In the genomic region with DNA sequence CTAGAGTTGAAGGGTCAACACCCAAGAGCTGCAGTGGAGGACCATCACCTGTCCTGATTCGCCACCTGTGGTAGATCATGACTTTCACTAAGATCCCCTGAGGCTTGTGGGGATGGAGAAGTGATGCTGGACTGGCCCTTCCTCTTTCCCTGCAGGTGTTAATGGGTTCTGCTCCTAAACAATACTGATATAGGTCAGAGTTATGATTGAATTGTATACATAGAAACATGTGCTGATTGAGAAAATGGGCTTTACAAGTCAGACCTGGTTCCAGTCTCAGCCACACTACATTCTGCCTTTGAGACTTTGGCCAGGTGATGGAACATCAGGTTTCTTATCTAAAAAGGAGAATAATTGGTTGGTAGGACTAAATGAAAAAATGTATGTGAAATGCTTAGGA, we compare ENCODE assay signal across 12 cellular contexts.
DNase-seq lines count a peak whose midpoint lies in the region; ATAC-seq and TF ChIP-seq lines count a peak whose summit lies in the region.
"Had no signal": no experiment of that assay in that cellular context is flagged by ENCODE, and none has a peak within 500 bp of the region (broad histone marks: within the 10 kb centered on the region; RNA-seq: fewer than 3 reads in every experiment).

No MANE protein-coding gene starts in this region.

- H2BK15ac ChIP-seq in mesendoderm (replicated peaks; ENCODE audit: low read depth), result no peak overlapping the region

- H2BK5ac ChIP-seq in mesendoderm (ENCODE audit: low read length), result no peak overlapping the region

- no peaks in the 10 kb centered on the region for H3K79me1 ChIP-seq in mesendoderm (ENCODE audit: low read length)

- H3K4me3 ChIP-seq in OCI-LY1 (ENCODE audit: low read depth, low read length, poor library complexity, severe bottlenecking) (peak overlapping the region; percentile 62), mesendoderm (ENCODE audit: low read length) (no peak overlapping the region), neural progenitor cell (no peak overlapping the region)
- H3K4me3 ChIP-seq: BLaER1 treated with 17β-estradiol and CSF1 and Interleukin-3, amounts not matched to agents 10 nM and 100 nM had no signal

- H3K27ac ChIP-seq in OCI-LY1 (ENCODE audit: low read depth, low read length, poor library complexity, severe bottlenecking) (peak overlapping the region; percentile 97), mesendoderm (ENCODE audit: low read depth, low read length) (no peak overlapping the region), neural progenitor cell (no peak overlapping the region)
- H3K27ac ChIP-seq: brain microvascular endothelial cell had no signal

- no peak overlapping the region for H4K5ac ChIP-seq in mesendoderm (ENCODE audit: low read length)

- no peak overlapping the region for H3K56ac ChIP-seq in mesendoderm (ENCODE audit: low read length)

- no peak overlapping the region for H3K4ac ChIP-seq in mesendoderm (ENCODE audit: low read depth, low read length)

- H3K4me3 Mint-ChIP-seq in neural progenitor cell, result no peak overlapping the region
- H3K4me3 Mint-ChIP-seq: T-helper 2 cell treated with Interferon-gamma antibody and Interleukin-4, amounts not matched to agents 5 μg/mL and 100 μg/mL, for 36 hours had no signal

- H2AK5ac ChIP-seq in mesendoderm (ENCODE audit: low read length), result no peak overlapping the region

- H3F3A ChIP-seq in OCI-LY1 (ENCODE audit: insufficient read depth, low read length) (0 out of 2 replicates have a peak, but pooled peaks cover 5% of the 10 kb centered on the region), neural progenitor cell (ENCODE audit: low read depth) (no peaks in the 10 kb centered on the region)

- peaks cover 3% of the 10 kb centered on the region for H3K27me3 Mint-ChIP-seq in neural progenitor cell (ENCODE audit: insufficient read depth, low read depth)

- no peak overlapping the region for H3K27ac Mint-ChIP-seq in neural progenitor cell
- H3K27ac Mint-ChIP-seq: T-helper 2 cell treated with Interferon-gamma antibody and Interleukin-4, amounts not matched to agents 5 μg/mL and 100 μg/mL, for 36 hours had no signal

- peak overlapping the region; percentile 76 for H3K9ac ChIP-seq in OCI-LY1 (ENCODE audit: low read length)
- no peak overlapping the region for H3K9ac ChIP-seq in mesendoderm (ENCODE audit: low read length)
- no peak overlapping the region for H3K9ac ChIP-seq in neural progenitor cell
- H3K9ac ChIP-seq: BLaER1 treated with 17β-estradiol and CSF1 and Interleukin-3, amounts not matched to agents 10 nM and 100 nM had no signal

- H3K4me1 ChIP-seq in OCI-LY1 (ENCODE audit: insufficient read depth, low read length, severe bottlenecking) (peaks cover 73% of the 10 kb centered on the region), mesendoderm (ENCODE audit: control insufficient read depth, low read depth, low read length) (no peaks in the 10 kb centered on the region), neural progenitor cell (no peaks in the 10 kb centered on the region)

- H3K79me2 ChIP-seq in OCI-LY1 (ENCODE audit: insufficient read depth, low read length), result no peaks in the 10 kb centered on the region
- H3K79me2 ChIP-seq in mesendoderm (ENCODE audit: control insufficient read depth, insufficient read depth, low read length), result no peaks in the 10 kb centered on the region
- no peaks in the 10 kb centered on the region for H3K79me2 ChIP-seq in neural progenitor cell (ENCODE audit: low read depth)

- H3K36me3 ChIP-seq in OCI-LY1 (ENCODE audit: insufficient read depth, low read length), result no peaks in the 10 kb centered on the region
- H3K36me3 ChIP-seq in mesendoderm (ENCODE audit: control insufficient read depth, insufficient read depth, low read length), result no peaks in the 10 kb centered on the region
- no peaks in the 10 kb centered on the region for H3K36me3 ChIP-seq in neural progenitor cell
- H3K36me3 ChIP-seq: brain microvascular endothelial cell had no signal

- H3K9me3 ChIP-seq in OCI-LY1 (ENCODE audit: low read length) (no peaks in the 10 kb centered on the region), neural progenitor cell (ENCODE audit: low read depth) (no peaks in the 10 kb centered on the region)

- H3K27me3 ChIP-seq in OCI-LY1 (ENCODE audit: insufficient read depth, low read length) (no peaks in the 10 kb centered on the region), mesendoderm (ENCODE audit: insufficient read depth, low read length, poor library complexity) (no peaks in the 10 kb centered on the region), neural progenitor cell (no peaks in the 10 kb centered on the region)
- H3K27me3 ChIP-seq: BLaER1 treated with 17β-estradiol and CSF1 and Interleukin-3, amounts not matched to agents 10 nM and 100 nM; brain microvascular endothelial cell had no signal

- H2AFZ ChIP-seq in OCI-LY1 (ENCODE audit: low read length), result no peak overlapping the region
- H2AFZ ChIP-seq in neural progenitor cell (replicated peaks), result no peak overlapping the region

- no CpG with 5 or more reads among the region's 1 CpG for WGBS in mesendoderm (ENCODE audit: extremely low coverage, insufficient coverage, low lambda C conversion rate)

- H4K20me1 ChIP-seq in OCI-LY1 (ENCODE audit: insufficient read depth, low read length), result no peaks in the 10 kb centered on the region
- H4K20me1 ChIP-seq in neural progenitor cell (ENCODE audit: low read depth), result no peaks in the 10 kb centered on the region
- H4K20me1 ChIP-seq: BLaER1 treated with 17β-estradiol and CSF1 and Interleukin-3, amounts not matched to agents 10 nM and 100 nM had no signal

- no peak overlapping the region for H3K18ac ChIP-seq in mesendoderm (ENCODE audit: low read length)

- H3K9me2 ChIP-seq in OCI-LY1 (ENCODE audit: low read depth, low read length), result no peaks in the 10 kb centered on the region

- DNase-seq in RPMI8226 (no peak), iPS-NIHi11 (ENCODE audit: low spot score) (no peak), mesendoderm (no peak), neural progenitor cell (ENCODE audit: low spot score) (no peak)
- DNase-seq: NCI-H1048 had no signal

- H3K36me3 Mint-ChIP-seq in neural progenitor cell, result no peaks in the 10 kb centered on the region

- TF ChIP-seq CTCF in OCI-LY1 (IDR thresholded peaks at IDR 0.05; ENCODE audit: low read length) (no peak), neural progenitor cell (IDR thresholded peaks at IDR 0.05) (no peak)

- H3K9me3 Mint-ChIP-seq in neural progenitor cell, result no peaks in the 10 kb centered on the region
- H3K9me3 Mint-ChIP-seq: T-helper 2 cell treated with Interferon-gamma antibody and Interleukin-4, amounts not matched to agents 5 μg/mL and 100 μg/mL, for 36 hours had no signal

- ATAC-seq in GM18499 (IDR thresholded peaks at IDR 0.05; ENCODE audit: insufficient read depth, unreplicated experiment) (peak; percentile 5), GM19452 (IDR thresholded peaks at IDR 0.05; ENCODE audit: unreplicated experiment) (peak; percentile 26), HG02970 (IDR thresholded peaks at IDR 0.05; ENCODE audit: low FRiP score, unreplicated experiment) (peak; percentile 36)

- no peak overlapping the region for H3K23ac ChIP-seq in mesendoderm (ENCODE audit: low read length)

- no peak overlapping the region for H2BK120ac ChIP-seq in mesendoderm (ENCODE audit: low read depth, low read length)

- peak overlapping the region; percentile 74 for H3K4me2 ChIP-seq in OCI-LY1 (ENCODE audit: low read length)
- H3K4me2 ChIP-seq in mesendoderm (ENCODE audit: low read length), result no peak overlapping the region
- no peak overlapping the region for H3K4me2 ChIP-seq in neural progenitor cell

- H4K8ac ChIP-seq in mesendoderm (ENCODE audit: low read depth, low read length), result no peak overlapping the region

- no peaks in the 10 kb centered on the region for H3K4me1 Mint-ChIP-seq in neural progenitor cell
